Comparison of ENCODE assay signal across 10 cellular contexts in the genomic region with DNA sequence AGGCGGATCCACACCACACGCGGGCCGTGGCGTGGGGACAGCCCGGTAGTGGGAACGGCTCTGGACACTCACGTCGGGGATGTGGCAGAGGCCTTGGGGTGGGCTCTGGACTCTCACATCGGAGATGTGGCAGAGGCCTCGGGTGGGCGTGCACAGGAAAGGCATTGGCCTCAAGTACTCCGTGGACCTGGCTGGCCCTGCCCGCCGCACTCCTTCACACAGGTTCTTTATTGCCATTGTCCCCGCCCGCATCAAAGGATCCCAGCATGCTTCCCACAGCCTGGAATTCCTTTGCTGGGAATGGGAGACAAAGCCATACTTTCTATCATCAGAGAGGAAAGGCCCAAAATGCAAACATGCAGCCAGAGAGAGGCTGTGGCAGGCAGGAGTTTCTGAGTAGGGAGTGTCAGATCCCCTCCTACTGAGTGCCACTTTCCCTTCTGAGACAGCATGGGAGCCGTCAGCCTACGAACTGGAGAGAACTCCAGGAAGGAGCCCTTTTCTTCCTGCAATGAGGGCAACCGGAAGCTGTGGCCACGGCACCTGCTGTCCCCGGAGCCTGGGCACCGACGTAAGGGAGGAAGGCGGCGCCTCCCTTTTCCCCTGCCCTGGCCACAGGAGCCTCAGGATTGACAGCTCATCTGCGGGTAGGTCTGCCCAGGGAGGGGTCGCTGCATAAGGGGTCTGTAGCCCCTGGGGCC. TPM values are rescaled to one million over a fixed set of nuclear protein-coding genes. Genes with fewer than 3 reads are reported as not detected.
DNase-seq lines count a peak whose midpoint lies in the region; ATAC-seq lines count a peak whose summit lies in the region.
"Had no signal": no experiment of that assay in that cellular context is flagged by ENCODE, and none has a peak within 500 bp of the region (broad histone marks: within the 10 kb centered on the region; RNA-seq: fewer than 3 reads in every experiment).

No MANE protein-coding gene starts in this region.

- no peak overlapping the region for H3K9ac ChIP-seq in mucosa of stomach (ENCODE audit: low read length)

- H3K27ac ChIP-seq in CD4-positive, CD25-positive, alpha-beta regulatory T cell (ENCODE audit: insufficient read depth, low read length, poor library complexity, severe bottlenecking), result no peak overlapping the region
- H3K27ac ChIP-seq: gastroesophageal sphincter, ovary had no signal

- H3K4me1 ChIP-seq in CD4-positive, CD25-positive, alpha-beta regulatory T cell (ENCODE audit: control insufficient read depth, insufficient read depth, low read length, poor library complexity, severe bottlenecking), result peaks cover 52% of the 10 kb centered on the region
- H3K4me1 ChIP-seq in mucosa of stomach (ENCODE audit: control insufficient read depth, insufficient read depth, low read length), result peaks cover 7% of the 10 kb centered on the region

- no peaks in the 10 kb centered on the region for H3K27me3 ChIP-seq in CD4-positive, CD25-positive, alpha-beta regulatory T cell (ENCODE audit: control insufficient read depth, insufficient read depth, low read length)
- peaks cover 7% of the 10 kb centered on the region for H3K27me3 ChIP-seq in mucosa of stomach (ENCODE audit: control insufficient read depth, insufficient read depth, low read length)
- H3K27me3 ChIP-seq: ovary had no signal

- no peak for ATAC-seq in CD4-positive, CD25-positive, alpha-beta regulatory T cell (ENCODE audit: low read depth in 2 of 2)
- ATAC-seq in activated T-cell treated with anti-CD3 and anti-CD28 coated beads, Interleukin-2, amount 50 U/mL, for 72 hours (replicated peaks in 1 of 2), result peak in 1 of 2 donors; percentile 6
- no peak for ATAC-seq in GM18517 (IDR thresholded peaks at IDR 0.05; ENCODE audit: unreplicated experiment)
- ATAC-seq: gastroesophageal sphincter had no signal

- DNase-seq in CD4-positive, CD25-positive, alpha-beta regulatory T cell, result peak in 2 of 3 donors; percentile 36 to 69
- DNase-seq in activated T-cell treated with anti-CD3 and anti-CD28 coated beads, Interleukin-2, amount 50 U/mL, for 72 hours, result peak; percentile 48 to 49
- DNase-seq in mucosa of gallbladder (ENCODE audit: low spot score), result no peak
- no peak for DNase-seq in putamen (ENCODE audit: low spot score)
- no peak for DNase-seq in NCI-H748 (lab: John Stamatoyannopoulos, UW; ENCODE audit: unreplicated experiment)

- H3K36me3 ChIP-seq in CD4-positive, CD25-positive, alpha-beta regulatory T cell (ENCODE audit: control insufficient read depth, insufficient read depth, low read length), result no peaks in the 10 kb centered on the region
- no peaks in the 10 kb centered on the region for H3K36me3 ChIP-seq in mucosa of stomach (ENCODE audit: control insufficient read depth, insufficient read depth, low read length)
- H3K36me3 ChIP-seq: gastroesophageal sphincter, ovary had no signal

- H3K4me3 Mint-ChIP-seq in CD4-positive, CD25-positive, alpha-beta regulatory T cell, result peak overlapping the region; percentile 83 to 91 (median 86)
- H3K4me3 Mint-ChIP-seq in IgD-negative memory B cell, result peak overlapping the region; percentile 85 to 94 (median 90)
- H3K4me3 Mint-ChIP-seq in activated T-cell treated with anti-CD3 and anti-CD28 coated beads, Interleukin-2, amount 50 U/mL, for 72 hours, result peak overlapping the region; percentile 84 to 96

- H3K4me3 ChIP-seq in CD4-positive, CD25-positive, alpha-beta regulatory T cell (ENCODE audit: low read depth, low read length), result peak overlapping the region; percentile 87
- H3K4me3 ChIP-seq in mucosa of stomach (ENCODE audit: low read length), result peak overlapping the region; percentile 15
- H3K4me3 ChIP-seq: ovary had no signal

- H3K36me3 Mint-ChIP-seq in CD4-positive, CD25-positive, alpha-beta regulatory T cell, result no peaks in the 10 kb centered on the region
- H3K36me3 Mint-ChIP-seq in IgD-negative memory B cell, result no peaks in the 10 kb centered on the region
- peaks cover 0 to 2% of the 10 kb centered on the region in 2 donors for H3K36me3 Mint-ChIP-seq in activated T-cell treated with anti-CD3 and anti-CD28 coated beads, Interleukin-2, amount 50 U/mL, for 72 hours (ENCODE audit: insufficient read depth in 2 of 2)

- peak overlapping the region; percentile 79 to 88 (median 81) for H3K27ac Mint-ChIP-seq in CD4-positive, CD25-positive, alpha-beta regulatory T cell
- peak overlapping the region; percentile 14 to 84 (median 59) for H3K27ac Mint-ChIP-seq in IgD-negative memory B cell
- H3K27ac Mint-ChIP-seq in activated T-cell treated with anti-CD3 and anti-CD28 coated beads, Interleukin-2, amount 50 U/mL, for 72 hours, result peak overlapping the region; percentile 97

- H3K9me3 Mint-ChIP-seq in CD4-positive, CD25-positive, alpha-beta regulatory T cell, result no peaks in the 10 kb centered on the region
- H3K9me3 Mint-ChIP-seq in IgD-negative memory B cell, result no peaks in the 10 kb centered on the region
- H3K9me3 Mint-ChIP-seq in activated T-cell treated with anti-CD3 and anti-CD28 coated beads, Interleukin-2, amount 50 U/mL, for 72 hours, result no peaks in the 10 kb centered on the region

- H3K4me1 Mint-ChIP-seq in CD4-positive, CD25-positive, alpha-beta regulatory T cell, result peaks cover 12 to 52% (median 40%) of the 10 kb centered on the region in 4 donors
- peaks cover 17 to 27% (median 24%) of the 10 kb centered on the region in 3 donors for H3K4me1 Mint-ChIP-seq in IgD-negative memory B cell
- H3K4me1 Mint-ChIP-seq in activated T-cell treated with anti-CD3 and anti-CD28 coated beads, Interleukin-2, amount 50 U/mL, for 72 hours (ENCODE audit: low read depth), result peaks cover 89% of the 10 kb centered on the region

- H3K27me3 Mint-ChIP-seq in CD4-positive, CD25-positive, alpha-beta regulatory T cell, result peaks cover 40% of the 10 kb centered on the region
- peaks cover 31% of the 10 kb centered on the region for H3K27me3 Mint-ChIP-seq in IgD-negative memory B cell
- peaks cover 8% of the 10 kb centered on the region for H3K27me3 Mint-ChIP-seq in activated T-cell treated with anti-CD3 and anti-CD28 coated beads, Interleukin-2, amount 50 U/mL, for 72 hours (ENCODE audit: low read depth)

- H3K9me3 ChIP-seq in CD4-positive, CD25-positive, alpha-beta regulatory T cell (ENCODE audit: control insufficient read depth in 2 of 2, low read length in 2 of 2), result no peaks in the 10 kb centered on the region
- H3K9me3 ChIP-seq in mucosa of stomach (ENCODE audit: control insufficient read depth, low read length), result no peaks in the 10 kb centered on the region
- H3K9me3 ChIP-seq: gastroesophageal sphincter, ovary had no signal

RNA-seq across cellular contexts. Expression of a gene that starts 51.5 kb away (rescaled TPM):
- 168 TPM for total RNA-seq in CD4-positive, CD25-positive, alpha-beta regulatory T cell
- 10 to 100 TPM; 63.6 to 88.2 (median 65.7) TPM for polyA plus RNA-seq in CD4-positive, CD25-positive, alpha-beta regulatory T cell
- 118 TPM for polyA plus RNA-seq in IgD-negative memory B cell
- total RNA-seq in activated T-cell treated with anti-CD3 and anti-CD28 coated beads, Interleukin-2, amount 50 U/mL, for 72 hours, result 100 to 1,000 TPM; 156 to 200 TPM
- total RNA-seq in mucosa of gallbladder, result 65.5 TPM

Comparison
In these comparisons a context has a peak if more than half of its experiments do, and no peak if none do; other contexts are left out.
1. DNase-seq: peak in CD4-positive, CD25-positive, alpha-beta regulatory T cell (2 of 3) and activated T-cell treated with anti-CD3 and anti-CD28 coated beads, Interleukin-2, amount 50 U/mL, for 72 hours (2 of 2); none in mucosa of gallbladder (single experiment), putamen (single experiment) and NCI-H748 (single experiment).
2. Peak in every context shown above with its lines, with median percentiles within 50 percentile points of each other: H3K27ac Mint-ChIP-seq and H3K4me3 Mint-ChIP-seq.